Comparison of ENCODE assay signal across 26 cellular contexts in the genomic region with DNA sequence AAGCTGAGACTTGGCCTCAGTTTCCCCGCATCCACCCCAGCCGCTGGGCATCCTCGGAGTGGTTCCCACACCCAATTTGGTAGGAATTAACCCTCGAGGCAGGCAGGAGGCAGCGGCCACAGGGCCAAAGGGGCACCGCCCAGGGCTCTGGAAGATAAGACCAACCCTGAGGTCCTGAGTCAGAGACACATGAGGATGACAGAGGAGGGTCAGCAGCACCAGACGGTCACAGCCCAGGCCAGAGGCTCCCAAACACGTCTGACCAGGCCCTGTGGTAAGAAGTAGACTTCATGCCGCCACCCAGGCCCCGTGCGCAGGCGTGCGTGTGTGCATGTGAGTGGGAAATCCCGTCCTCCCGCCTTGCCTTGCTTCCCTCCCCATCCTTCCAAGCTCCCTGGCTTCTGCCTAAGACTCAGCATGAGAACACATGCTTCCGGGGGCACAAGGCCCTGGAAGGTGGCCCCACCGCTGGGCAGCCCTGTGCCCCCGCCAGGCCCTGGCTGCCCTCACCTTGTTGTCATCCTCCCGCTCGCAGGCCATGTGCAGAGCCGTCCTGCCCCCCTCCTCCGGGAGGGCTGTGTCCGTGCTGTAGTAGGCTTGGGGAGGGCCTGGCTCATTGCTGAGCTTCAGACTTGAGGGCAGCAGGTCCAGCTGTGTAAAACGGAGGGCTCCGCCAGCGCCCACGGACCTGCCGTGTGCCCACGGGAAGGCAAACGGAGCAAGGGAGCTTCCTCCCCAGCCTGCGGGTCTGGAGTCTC. TPM values are rescaled to one million over a fixed set of nuclear protein-coding genes. Genes with fewer than 3 reads are reported as not detected.
DNase-seq lines count a peak whose midpoint lies in the region; ATAC-seq, FAIRE-seq and TF ChIP-seq lines count a peak whose summit lies in the region.
"Had no signal": no experiment of that assay in that cellular context is flagged by ENCODE, and none has a peak within 500 bp of the region (broad histone marks: within the 10 kb centered on the region; RNA-seq: fewer than 3 reads in every experiment).

No MANE protein-coding gene starts in this region.

- peaks cover 18% of the 10 kb centered on the region for H3K4me1 Mint-ChIP-seq in activated T-cell treated with anti-CD3 and anti-CD28 coated beads, Interleukin-2, amount 50 U/mL, for 72 hours (ENCODE audit: low read depth)
- H3K4me1 Mint-ChIP-seq in progenitor cell of endocrine pancreas (ENCODE audit: low read depth): peaks cover 1% of the 10 kb centered on the region
- H3K4me1 Mint-ChIP-seq in activated naive CD4-positive, alpha-beta T cell treated with anti-CD3 and anti-CD28 coated beads, Interleukin-2, amount 10 ng/mL, durations not matched to agents 7 days and 5 days: peaks cover 13% of the 10 kb centered on the region

- peaks cover 0 to 12% of the 10 kb centered on the region in 2 experiments; a peak in 1 of 3 replicates for H3K36me3 ChIP-seq in HEK293 (ENCODE audit: control insufficient read depth in 2 of 2, insufficient read depth in 1 of 2, low read length in 2 of 2)
- H3K36me3 ChIP-seq: pancreas, vagina had no signal

- no peak overlapping the region for H3K4me3 Mint-ChIP-seq in activated T-cell treated with anti-CD3 and anti-CD28 coated beads, Interleukin-2, amount 50 U/mL, for 72 hours
- H3K4me3 Mint-ChIP-seq in progenitor cell of endocrine pancreas (ENCODE audit: low read depth): no peak overlapping the region
- no peak overlapping the region for H3K4me3 Mint-ChIP-seq in activated naive CD4-positive, alpha-beta T cell treated with anti-CD3 and anti-CD28 coated beads, Interleukin-2, amount 10 ng/mL, durations not matched to agents 7 days and 5 days
- H3K4me3 Mint-ChIP-seq: activated naive CD8-positive, alpha-beta T cell treated with anti-CD3 and anti-CD28 coated beads for 36 hours; B cell; CD4-positive, alpha-beta memory T cell; nephron progenitor cell had no signal

- H3K27me3 Mint-ChIP-seq in activated T-cell treated with anti-CD3 and anti-CD28 coated beads, Interleukin-2, amount 50 U/mL, for 72 hours (ENCODE audit: low read depth): no peaks in the 10 kb centered on the region
- H3K27me3 Mint-ChIP-seq in progenitor cell of endocrine pancreas: no peaks in the 10 kb centered on the region
- no peaks in the 10 kb centered on the region for H3K27me3 Mint-ChIP-seq in activated naive CD4-positive, alpha-beta T cell treated with anti-CD3 and anti-CD28 coated beads, Interleukin-2, amount 10 ng/mL, durations not matched to agents 7 days and 5 days
- H3K27me3 Mint-ChIP-seq: activated naive CD8-positive, alpha-beta T cell treated with anti-CD3 and anti-CD28 coated beads for 36 hours; B cell; CD4-positive, alpha-beta memory T cell had no signal

- H3K4me3 ChIP-seq in HEK293 (ENCODE audit: low read depth, low read length): no peak overlapping the region
- H3K4me3 ChIP-seq: pancreas, vagina had no signal

- H3K27ac ChIP-seq in HEK293 (ENCODE audit: extremely low read depth, low read depth, low read length): no peak overlapping the region
- H3K27ac ChIP-seq: pancreas, vagina had no signal

- ATAC-seq in activated T-cell treated with anti-CD3 and anti-CD28 coated beads, Interleukin-2, amount 50 U/mL, for 72 hours (replicated peaks in 1 of 2): no peak
- no peak for ATAC-seq in left lobe of liver
- ATAC-seq: pancreas; stimulated activated naive CD8-positive, alpha-beta T cell treated with anti-CD3 and anti-CD28 coated beads, Interleukin-15, Interleukin-2, amounts not matched to agents 100 U/mL and 50 U/mL, for 24 hours had no signal

- no peaks in the 10 kb centered on the region for H3K4me1 ChIP-seq in HEK293 (ENCODE audit: control insufficient read depth, insufficient read depth, low read length)
- H3K4me1 ChIP-seq: pancreas, vagina had no signal

- no peak for TF ChIP-seq CTCF in HEK293 (tag by site-specific recombination; IDR thresholded peaks at IDR 0.05)
- no peak for TF ChIP-seq CTCF in progenitor cell of endocrine pancreas (IDR thresholded peaks at IDR 0.05; ENCODE audit: unreplicated experiment)

- H3K9me3 Mint-ChIP-seq in activated T-cell treated with anti-CD3 and anti-CD28 coated beads, Interleukin-2, amount 50 U/mL, for 72 hours: no peaks in the 10 kb centered on the region
- H3K9me3 Mint-ChIP-seq in progenitor cell of endocrine pancreas (ENCODE audit: low read depth): no peaks in the 10 kb centered on the region
- no peaks in the 10 kb centered on the region for H3K9me3 Mint-ChIP-seq in activated naive CD4-positive, alpha-beta T cell treated with anti-CD3 and anti-CD28 coated beads, Interleukin-2, amount 10 ng/mL, durations not matched to agents 7 days and 5 days
- H3K9me3 Mint-ChIP-seq: activated naive CD8-positive, alpha-beta T cell treated with anti-CD3 and anti-CD28 coated beads for 36 hours; CD4-positive, alpha-beta memory T cell; nephron progenitor cell had no signal

- CTCF ChIA-PET in HEK293 (lab: Yijun Ruan, JAX): interaction anchor here (0.7 kb wide), 1 partner anchor 14 kb away, joined by 3 read pairs; no protein-coding TSS in a partner anchor
- CTCF ChIA-PET in activated naive CD4-positive, alpha-beta T cell treated with anti-CD3 and anti-CD28 coated beads, Interleukin-2, amount 10 ng/mL, durations not matched to agents 7 days and 5 days (lab: Charles Lee): interaction anchor here (1.4 kb wide), 1 partner anchor 45 kb away, joined by 3 read pairs; no protein-coding TSS in a partner anchor

- POLR2A ChIA-PET in HEK293 (lab: Yijun Ruan, JAX): no interaction called here

- H3K9me3 ChIP-seq in HEK293 (ENCODE audit: control insufficient read depth, insufficient read depth, low read depth, low read length): no peaks in the 10 kb centered on the region
- H3K9me3 ChIP-seq: pancreas, vagina had no signal

- no peak overlapping the region for H3K27ac Mint-ChIP-seq in activated T-cell treated with anti-CD3 and anti-CD28 coated beads, Interleukin-2, amount 50 U/mL, for 72 hours
- no peak overlapping the region for H3K27ac Mint-ChIP-seq in progenitor cell of endocrine pancreas
- H3K27ac Mint-ChIP-seq in activated naive CD4-positive, alpha-beta T cell treated with anti-CD3 and anti-CD28 coated beads, Interleukin-2, amount 10 ng/mL, durations not matched to agents 7 days and 5 days: no peak overlapping the region
- H3K27ac Mint-ChIP-seq: activated naive CD8-positive, alpha-beta T cell treated with anti-CD3 and anti-CD28 coated beads for 36 hours; B cell; CD4-positive, alpha-beta memory T cell; nephron progenitor cell had no signal

- no peak for FAIRE-seq in HTR-8/SVneo (lab: Jason Lieb, UNC)
- FAIRE-seq: colon, pancreas, RCC 7860, small intestine had no signal

- H3K36me3 Mint-ChIP-seq in activated T-cell treated with anti-CD3 and anti-CD28 coated beads, Interleukin-2, amount 50 U/mL, for 72 hours (ENCODE audit: insufficient read depth in 2 of 2): peaks cover 0 to 2% of the 10 kb centered on the region in 2 donors
- H3K36me3 Mint-ChIP-seq in progenitor cell of endocrine pancreas (ENCODE audit: insufficient read depth): peaks cover 6% of the 10 kb centered on the region
- peaks cover 1% of the 10 kb centered on the region for H3K36me3 Mint-ChIP-seq in activated naive CD4-positive, alpha-beta T cell treated with anti-CD3 and anti-CD28 coated beads, Interleukin-2, amount 10 ng/mL, durations not matched to agents 7 days and 5 days

- DNase-seq in activated T-cell treated with anti-CD3 and anti-CD28 coated beads, Interleukin-2, amount 50 U/mL, for 48 hours: peak; percentile 5 to 11
- no peak for DNase-seq in activated T-cell treated with anti-CD3 and anti-CD28 coated beads, Interleukin-2, amount 50 U/mL, for 72 hours
- DNase-seq in left lobe of liver (ENCODE audit: low spot score): peak; percentile 41
- DNase-seq in progenitor cell of endocrine pancreas (ENCODE audit: low spot score, unreplicated experiment): peak; percentile 5
- DNase-seq in NCI-H524 treated with DMSO at 0.1 percent for 48 hours (lab: John Stamatoyannopoulos, UW): no peak
- DNase-seq in HTR-8/SVneo (ENCODE audit: insufficient read length, low spot score): no peak
- DNase-seq in activated naive CD4-positive, alpha-beta T cell treated with anti-CD3 and anti-CD28 coated beads, Interleukin-2, amount 10 ng/mL, durations not matched to agents 7 days and 5 days: no peak
- DNase-seq: activated naive CD8-positive, alpha-beta T cell treated with anti-CD3 and anti-CD28 coated beads for 36 hours; anterior cingulate cortex; CD4-positive, alpha-beta memory T cell; effector CD4-positive, alpha-beta T cell; NCI-H1048; NCI-H2107; NCI-H446 treated with DMSO at 0.1 percent for 48 hours; NCI-H82; nephron progenitor cell; retina; SHP77 treated with DMSO at 0.1 percent for 48 hours; small intestine; stimulated activated naive CD8-positive, alpha-beta T cell treated with anti-CD3 and anti-CD28 coated beads, Interleukin-15, Interleukin-2, amounts not matched to agents 100 U/mL and 50 U/mL, for 24 hours had no signal

TF ChIP-seq in HEK293, 187 proteins besides CTCF, POLR2A, EP300 and RAD21:
- no peak for TF ChIP-seq KLF7 (tag by site-specific recombination; IDR thresholded peaks at IDR 0.05; ENCODE audit: borderline replicate concordance)
- TF ChIP-seq EGR2 (tag by site-specific recombination; IDR thresholded peaks at IDR 0.05; ENCODE audit: low read depth): peak; percentile 49

RNA-seq across cellular contexts. Expression of gene ANKMY1, which starts 46.3 kb away (rescaled TPM):
- 10 to 100 TPM; 31.6 to 44.9 TPM for total RNA-seq in activated T-cell treated with anti-CD3 and anti-CD28 coated beads, Interleukin-2, amount 50 U/mL, for 72 hours
- total RNA-seq in left lobe of liver: 13.1 TPM
- total RNA-seq in progenitor cell of endocrine pancreas: 29.0 and 29.2 TPM in 2 replicates

RNA-seq across cellular contexts. Expression of gene DUSP28, which starts 48.6 kb away (rescaled TPM):
- 1 to 10 TPM; 7.1 to 7.3 TPM for total RNA-seq in activated T-cell treated with anti-CD3 and anti-CD28 coated beads, Interleukin-2, amount 50 U/mL, for 72 hours
- total RNA-seq in left lobe of liver (2.0 TPM), progenitor cell of endocrine pancreas (4.9 and 6.4 TPM in 2 replicates)

RNA-seq across cellular contexts. Expression of gene RNPEPL1, which starts 56.8 kb away (rescaled TPM):
- 10 to 100 TPM; 74.0 to 77.3 TPM for total RNA-seq in activated T-cell treated with anti-CD3 and anti-CD28 coated beads, Interleukin-2, amount 50 U/mL, for 72 hours
- 40.6 TPM for total RNA-seq in left lobe of liver
- total RNA-seq in progenitor cell of endocrine pancreas: 50.8 and 52.2 TPM in 2 replicates

Comparison
In these comparisons a context has a peak if more than half of its experiments do, and no peak if none do; other contexts are left out.
1. DNase-seq: peak in activated T-cell treated with anti-CD3 and anti-CD28 coated beads, Interleukin-2, amount 50 U/mL, for 48 hours (2 of 2), left lobe of liver (single experiment) and progenitor cell of endocrine pancreas (single experiment); none in activated T-cell treated with anti-CD3 and anti-CD28 coated beads, Interleukin-2, amount 50 U/mL, for 72 hours (0 of 2), NCI-H524 treated with DMSO at 0.1 percent for 48 hours (single experiment), HTR-8/SVneo (single experiment) and activated naive CD4-positive, alpha-beta T cell treated with anti-CD3 and anti-CD28 coated beads, Interleukin-2, amount 10 ng/mL, durations not matched to agents 7 days and 5 days (single experiment).